Comparison of ENCODE assay signal across 8 cellular contexts in genomic region chr2:163736433-163737168, GRCh38.
DNase-seq lines count a peak whose midpoint lies in the region; ATAC-seq lines count a peak whose summit lies in the region.

No MANE protein-coding gene starts in this region.

- H3K4me1 ChIP-seq in stomach smooth muscle (ENCODE audit: control insufficient read depth, insufficient read depth, low read length): no peaks in the 10 kb centered on the region

- H3K4me3 ChIP-seq in stomach smooth muscle (ENCODE audit: low read length in 2 of 2): peak overlapping the region; percentile 37 to 83

- H3K27ac ChIP-seq in caudate nucleus (ENCODE audit: low read depth, low read length) (peak overlapping the region; percentile 82), stomach smooth muscle (ENCODE audit: low read length) (peak overlapping the region; percentile 66)

- peaks cover 0 to 8% of the 10 kb centered on the region in 2 donors for H3K27me3 ChIP-seq in stomach smooth muscle (ENCODE audit: control insufficient read depth in 1 of 2, insufficient read depth in 2 of 2, low read length in 2 of 2)

- ATAC-seq in HG03039 (IDR thresholded peaks at IDR 0.05; ENCODE audit: unreplicated experiment) (no peak), GM18519 (IDR thresholded peaks at IDR 0.05; ENCODE audit: low FRiP score, unreplicated experiment) (no peak)

- DNase-seq in AG08396 (ENCODE audit: low spot score) (peak; percentile 62), NCI-H1092 (lab: John Stamatoyannopoulos, UW) (peak; percentile 9), caudate nucleus (lab: John Stamatoyannopoulos, UW) (peak in 18 of 61 donors; percentile 18 to 69 (median 50)), islet precursor cell (peak; percentile 87), KG1 (lab: John Stamatoyannopoulos, UW) (no peak)

- no peaks in the 10 kb centered on the region for H3K9me3 ChIP-seq in stomach smooth muscle (ENCODE audit: control insufficient read depth in 2 of 2, low read length in 2 of 2)

- no peaks in the 10 kb centered on the region for H3K36me3 ChIP-seq in stomach smooth muscle (ENCODE audit: control insufficient read depth in 2 of 2, insufficient read depth in 2 of 2, low read length in 2 of 2)

- peak overlapping the region; percentile 24 to 51 for H3K9ac ChIP-seq in stomach smooth muscle (ENCODE audit: low read length in 2 of 2)
